Comparison of ENCODE assay signal across 15 cellular contexts in genomic region chr2:43057742-43058706, GRCh38.
DNase-seq lines count a peak whose midpoint lies in the region; ATAC-seq, FAIRE-seq and TF ChIP-seq lines count a peak whose summit lies in the region.
"Had no signal": no experiment of that assay in that cellular context is flagged by ENCODE, and none has a peak within 500 bp of the region (broad histone marks: within the 10 kb centered on the region; RNA-seq: fewer than 3 reads in every experiment).

No MANE protein-coding gene starts in this region.

- H3K4me1 ChIP-seq in HEK293 (ENCODE audit: control insufficient read depth, insufficient read depth, low read length) = no peaks in the 10 kb centered on the region
- H3K4me1 ChIP-seq in RWPE2 (ENCODE audit: insufficient read depth, poor library complexity, severe bottlenecking) = peaks cover 13% of the 10 kb centered on the region
- H3K4me1 ChIP-seq in H1 (replicated peaks in 1 of 4; ENCODE audit: control insufficient read depth in 3 of 4, insufficient read depth in 4 of 4, low read length in 3 of 4) = peaks cover 7 to 18% (median 11%) of the 10 kb centered on the region in 4 experiments
- peaks cover 8% of the 10 kb centered on the region; the same call in 1 of the 2 replicates for H3K4me1 ChIP-seq in PC-3 (ENCODE audit: insufficient read depth, low read length)

- no peak overlapping the region for H4K5ac ChIP-seq in H1 (ENCODE audit: insufficient read length, low read depth, low read length)

- no peak overlapping the region for H3K4ac ChIP-seq in H1 (replicated peaks; ENCODE audit: insufficient read length, low read depth, low read length)

- TF ChIP-seq EP300 in H1 (IDR thresholded peaks at IDR 0.05; ENCODE audit: borderline replicate concordance in 1 of 2, low read depth in 2 of 2, low read length in 2 of 2) = no peak

- H2AFZ ChIP-seq in H1 (ENCODE audit: low read length) = peak overlapping the region; percentile 91
- H2AFZ ChIP-seq in PC-3 (ENCODE audit: low read length) = no peak overlapping the region

- intact Hi-C loops in PC-3 (cut with micrococcal nuclease) = no loop called here

- H3K9me2 ChIP-seq in PC-3 (replicated peaks; ENCODE audit: low read length) = no peaks in the 10 kb centered on the region

- no peaks in the 10 kb centered on the region for H3K36me3 ChIP-seq in HEK293 (ENCODE audit: control insufficient read depth in 2 of 2, insufficient read depth in 1 of 2, low read length in 2 of 2)
- no peaks in the 10 kb centered on the region for H3K36me3 ChIP-seq in RWPE2 (ENCODE audit: low read depth)
- H3K36me3 ChIP-seq in H1 (ENCODE audit: control insufficient read depth in 2 of 4, insufficient read depth in 4 of 4, low read length in 3 of 4) = no peaks in the 10 kb centered on the region
- no peaks in the 10 kb centered on the region for H3K36me3 ChIP-seq in PC-3 (ENCODE audit: low read depth, low read length)
- H3K36me3 ChIP-seq: upper lobe of left lung had no signal

- H3K4me1 Mint-ChIP-seq in osteocyte (ENCODE audit: unreplicated experiment) = peaks cover 37% of the 10 kb centered on the region

- no peak for FAIRE-seq in H1 (lab: Jason Lieb, UNC)

- no peaks in the 10 kb centered on the region for H3K27me3 ChIP-seq in RWPE2 (ENCODE audit: insufficient read depth, poor library complexity, severe bottlenecking)
- no peaks in the 10 kb centered on the region for H3K27me3 ChIP-seq in H1 (replicated peaks in 1 of 4; ENCODE audit: control insufficient read depth in 3 of 4, extremely low read depth in 1 of 4, insufficient read depth in 3 of 4, low read length in 3 of 4)
- no peaks in the 10 kb centered on the region for H3K27me3 ChIP-seq in PC-3 (ENCODE audit: low read length)
- H3K27me3 ChIP-seq: upper lobe of left lung had no signal

- 0 out of 2 replicates have a peak overlapping the region, but pooled peaks have one; percentile 88 for H2BK15ac ChIP-seq in H1 (ENCODE audit: low read length)

- TF ChIP-seq RAD21 in H1 (IDR thresholded peaks at IDR 0.05 in 1 of 2, conservative IDR thresholded peaks at IDR 0.05 in 1 of 2; ENCODE audit: low read depth in 2 of 2, low read length in 2 of 2) = no peak

- H2BK120ac ChIP-seq in H1 (replicated peaks; ENCODE audit: low read depth, low read length) = no peak overlapping the region

- H3K79me1 ChIP-seq in H1 (ENCODE audit: low read depth, low read length) = no peaks in the 10 kb centered on the region

- no peak overlapping the region for H3K14ac ChIP-seq in H1 (ENCODE audit: insufficient read length)

- H2AK5ac ChIP-seq in H1 (ENCODE audit: low read depth, low read length) = no peak overlapping the region

- peak overlapping the region; percentile 73; the same call in 1 of the 2 replicates for H3K18ac ChIP-seq in H1 (ENCODE audit: extremely low read depth, low read length)

- no peak overlapping the region for H2BK20ac ChIP-seq in H1 (ENCODE audit: low read length)

- no peak overlapping the region for H3K23ac ChIP-seq in H1 (ENCODE audit: insufficient read length)

- DNase-seq in RWPE2 (ENCODE audit: low spot score) = no peak
- no peak for DNase-seq in H1 (ENCODE audit: low read depth in 1 of 2, low spot score in 2 of 2)
- DNase-seq in osteocyte (ENCODE audit: extremely low spot score, unreplicated experiment) = no peak
- DNase-seq in HT-29 (ENCODE audit: low spot score) = no peak
- no peak for DNase-seq in PC-3
- DNase-seq: activated CD4-positive, CD25-positive, alpha-beta regulatory T cell; activated naive CD4-positive, alpha-beta T cell treated with anti-CD3 and anti-CD28 coated beads, Interleukin-2, amount 10 ng/mL, durations not matched to agents 7 days and 5 days; central memory CD4-positive, alpha-beta T cell; kidney glomerular epithelial cell; OCI-M1; upper lobe of left lung had no signal

- TF ChIP-seq CTCF in HEK293 (tag by site-specific recombination; IDR thresholded peaks at IDR 0.05) (no peak), RWPE2 (IDR thresholded peaks at IDR 0.05; ENCODE audit: poor library complexity, severe bottlenecking) (no peak), H1 (IDR thresholded peaks at IDR 0.05; ENCODE audit: control extremely low read depth in 1 of 3, insufficient read depth in 1 of 3, low read depth in 1 of 3, low read length in 3 of 3) (no peak), osteocyte (IDR thresholded peaks at IDR 0.05) (no peak), PC-3 (conservative IDR thresholded peaks at IDR 0.05; ENCODE audit: low read depth, low read length) (no peak)

- H3K79me2 ChIP-seq in H1 (ENCODE audit: control insufficient read depth in 1 of 2, insufficient read depth in 2 of 2, low read length in 2 of 2) (no peaks in the 10 kb centered on the region), PC-3 (ENCODE audit: low read length) (no peaks in the 10 kb centered on the region)

- no peak overlapping the region for H4K8ac ChIP-seq in H1 (ENCODE audit: extremely low read depth, insufficient read depth, low read length)

- H3K4me3 ChIP-seq in HEK293 (ENCODE audit: low read depth, low read length) (no peak overlapping the region), RWPE2 (ENCODE audit: severe bottlenecking) (no peak overlapping the region), H1 (ENCODE audit: extremely low read depth in 1 of 4, insufficient read depth in 2 of 4, low read depth in 3 of 4, low read length in 4 of 4) (no peak overlapping the region; a peak in 1 of 8 replicates), PC-3 (ENCODE audit: low read length) (no peak overlapping the region)
- H3K4me3 ChIP-seq: upper lobe of left lung had no signal

- 76% methylated on average over 20 of the region's 20 CpGs; no CpG with 5 or more reads in 1 of the 2 experiments for WGBS in H1 (ENCODE audit: extremely low coverage in 1 of 2, insufficient coverage in 1 of 2, insufficient read length in 1 of 2, insufficient replicate concordance in 2 of 2, low coverage in 1 of 2, low lambda C conversion rate in 2 of 2, missing lambda C conversion rate in 1 of 2), 2 experiments

- no peak overlapping the region for H4K91ac ChIP-seq in H1 (replicated peaks; ENCODE audit: insufficient read length, low read length)

- H4K20me1 ChIP-seq in H1 (replicated peaks in 1 of 2; ENCODE audit: control insufficient read depth in 1 of 2, insufficient read depth in 2 of 2, low read length in 2 of 2) = no peaks in the 10 kb centered on the region
- H4K20me1 ChIP-seq in PC-3 (ENCODE audit: low read length) = no peaks in the 10 kb centered on the region

- no TSS peak for BruUV-seq in PC-3 (replicated peaks; lab: Mats Ljungman, UMichigan)

- H3K4me2 ChIP-seq in H1 (ENCODE audit: insufficient read depth in 1 of 2, low read depth in 2 of 2, low read length in 2 of 2) (peak overlapping the region; percentile 12 to 24; a peak in 2 of 4 replicates), PC-3 (ENCODE audit: low read length) (no peak overlapping the region)

- POLR2A ChIA-PET in HEK293 (lab: Yijun Ruan, JAX) = no interaction called here
- POLR2A ChIA-PET in H1 (lab: Charles Lee; ENCODE audit: partially characterized antibody) = no interaction called here
- POLR2A ChIA-PET in PC-3 (lab: Charles Lee; ENCODE audit: unreplicated experiment) = no interaction called here

- H3K36me3 Mint-ChIP-seq in osteocyte (ENCODE audit: unreplicated experiment) = peaks cover 3% of the 10 kb centered on the region

- CTCF ChIA-PET in HEK293 (lab: Yijun Ruan, JAX) = interaction anchor here (0.8 kb wide), 1 partner anchor 34 kb away, joined by 3 read pairs; no protein-coding TSS in a partner anchor
- CTCF ChIA-PET in H1 (lab: Charles Lee; ENCODE audit: partially characterized antibody) = interaction anchor here (1.1 kb wide), 1 partner anchor 67 kb away, joined by 3 read pairs; no protein-coding TSS in a partner anchor
- CTCF ChIA-PET in PC-3 (lab: Charles Lee) = no interaction called here

- H3K56ac ChIP-seq in H1 (replicated peaks; ENCODE audit: insufficient read length, low read depth, low read length) = no peak overlapping the region

- no peaks in the 10 kb centered on the region; the same call in 1 of the 2 replicates for H3K9me3 ChIP-seq in HEK293 (ENCODE audit: control insufficient read depth, insufficient read depth, low read depth, low read length)
- peaks cover 9% of the 10 kb centered on the region for H3K9me3 ChIP-seq in RWPE2 (ENCODE audit: severe bottlenecking)
- peaks cover 0 to 6% of the 10 kb centered on the region in 2 experiments; a peak in 2 of 4 replicates for H3K9me3 ChIP-seq in H1 (ENCODE audit: insufficient read depth in 2 of 2, low read depth in 1 of 2, low read length in 1 of 2)
- peaks cover 4% of the 10 kb centered on the region; the same call in 1 of the 2 replicates for H3K9me3 ChIP-seq in PC-3 (ENCODE audit: low read length)
- H3K9me3 ChIP-seq: upper lobe of left lung had no signal

- H3K23me2 ChIP-seq in H1 (ENCODE audit: low read depth, low read length) = 0 out of 2 replicates have a peak, but pooled peaks cover 1% of the 10 kb centered on the region

- no peak for TF ChIP-seq POLR2A in H1 (IDR thresholded peaks at IDR 0.05; ENCODE audit: control extremely low read depth in 1 of 2, low read depth in 2 of 2, low read length in 2 of 2)

- ATAC-seq in RWPE2 (ENCODE audit: low read depth) = no peak
- ATAC-seq in PC-3 = no peak
- ATAC-seq in GM21526 (IDR thresholded peaks at IDR 0.05; ENCODE audit: low FRiP score, unreplicated experiment) = no peak
- no peak for ATAC-seq in HG02642 (IDR thresholded peaks at IDR 0.05; ENCODE audit: poor library complexity, unreplicated experiment)

- H2BK5ac ChIP-seq in H1 (ENCODE audit: low read depth, low read length) = no peak overlapping the region

- peaks cover 3% of the 10 kb centered on the region for H3K9me3 Mint-ChIP-seq in osteocyte (ENCODE audit: unreplicated experiment)

- H3K4me3 Mint-ChIP-seq in osteocyte (ENCODE audit: unreplicated experiment) = no peak overlapping the region
- H3K4me3 Mint-ChIP-seq: activated naive CD4-positive, alpha-beta T cell treated with anti-CD3 and anti-CD28 coated beads, Interleukin-2, amount 10 ng/mL, durations not matched to agents 7 days and 5 days had no signal

- H3K9ac ChIP-seq in H1 (replicated peaks in 1 of 4; ENCODE audit: extremely low read depth in 1 of 4, low read depth in 3 of 4, low read length in 3 of 4) (no peak overlapping the region), PC-3 (ENCODE audit: low read length) (no peak overlapping the region)

- no peaks in the 10 kb centered on the region for H3K27me3 Mint-ChIP-seq in osteocyte (ENCODE audit: unreplicated experiment)

- H3K27ac Mint-ChIP-seq in osteocyte (ENCODE audit: unreplicated experiment) = peak overlapping the region; percentile 79

- no peak overlapping the region for H3K27ac ChIP-seq in HEK293 (ENCODE audit: extremely low read depth, low read depth, low read length)
- peak overlapping the region; percentile 45 for H3K27ac ChIP-seq in RWPE2 (ENCODE audit: poor library complexity, severe bottlenecking)
- no peak overlapping the region for H3K27ac ChIP-seq in H1 (ENCODE audit: low read depth, low read length)
- no peak overlapping the region for H3K27ac ChIP-seq in PC-3 (ENCODE audit: low read length)
- H3K27ac ChIP-seq: epithelial cell of prostate, upper lobe of left lung had no signal

- H3F3A ChIP-seq in PC-3 (ENCODE audit: low read length, unreplicated experiment) = no peaks in the 10 kb centered on the region

- no peak overlapping the region for H2BK12ac ChIP-seq in H1 (ENCODE audit: low read depth, low read length)

TF ChIP-seq in HEK293, 187 proteins besides CTCF, POLR2A, EP300 and RAD21 (continues in another document):
- TF ChIP-seq ZNF596 (tag by site-specific recombination; IDR thresholded peaks at IDR 0.05) = no peak

TF ChIP-seq in H1, 55 proteins besides CTCF, POLR2A, EP300 and RAD21 (continues in another document):
- TF ChIP-seq PHF8 (conservative IDR thresholded peaks at IDR 0.05; ENCODE audit: low read depth, low read length) = no peak
